Comparison of ENCODE assay signal across 17 cellular contexts in genomic region chr16:85674418-85674755, GRCh38. TPM values are rescaled to one million over a fixed set of nuclear protein-coding genes. Genes with fewer than 3 reads are reported as not detected.
A peak's percentile ranks its signal among the peaks of the same experiment; 100 is the strongest.
DNase-seq lines count a peak whose midpoint lies in the region; ATAC-seq and TF ChIP-seq lines count a peak whose summit lies in the region.
"Had no signal": no experiment of that assay in that cellular context is flagged by ENCODE, and none has a peak within 500 bp of the region (broad histone marks: within the 10 kb centered on the region; RNA-seq: fewer than 3 reads in every experiment).

No MANE protein-coding gene starts in this region.

- DNase-seq in NCI-H1694 treated with DMSO at 0.1 percent for 48 hours (lab: John Stamatoyannopoulos, UW) (peak; percentile 75), NCI-H1694 (lab: John Stamatoyannopoulos, UW) (no peak), IMR-90 (no peak), colonic mucosa (no peak), prostate gland (ENCODE audit: low spot score) (no peak), Kasumi-1 (lab: John Stamatoyannopoulos, UW) (no peak)
- no peak for DNase-seq in activated naive CD4-positive, alpha-beta T cell treated with Interleukin-2 at 50 U/mL for 16 hours
- DNase-seq: 8988T; activated CD8-positive, alpha-beta memory T cell treated with anti-CD3 and anti-CD28 coated beads for 24 hours; activated effector memory CD4-positive, alpha-beta T cell treated with Interleukin-2 at 50 U/mL for 16 hours; effector memory CD4-positive, alpha-beta T cell; Karpas-422; NCI-H146; SW 1271 had no signal

- H3K36me3 ChIP-seq in IMR-90 (ENCODE audit: control insufficient read depth, insufficient read depth, low read length) (peaks cover 38% of the 10 kb centered on the region), colonic mucosa (peaks cover 5% of the 10 kb centered on the region), prostate gland (peaks cover 0 to 9% of the 10 kb centered on the region in 2 donors)
- H3K36me3 ChIP-seq: ovary had no signal

- H3K79me1 ChIP-seq in IMR-90 (ENCODE audit: low read depth in 1 of 2, low read length in 2 of 2) = peaks cover 6 to 14% of the 10 kb centered on the region in 2 experiments; a peak in 3 of 4 replicates

- H3K4me3 ChIP-seq in IMR-90 (ENCODE audit: insufficient read depth, low read depth, low read length) (no peak overlapping the region), colonic mucosa (no peak overlapping the region), prostate gland (no peak overlapping the region)
- H3K4me3 ChIP-seq: ovary had no signal

- H3K18ac ChIP-seq in IMR-90 (ENCODE audit: low read depth, low read length) = no peak overlapping the region

- POLR2A ChIA-PET in IMR-90 (lab: Charles Lee; ENCODE audit: unreplicated experiment) = no interaction called here

- H3K27me3 ChIP-seq in IMR-90 (ENCODE audit: control insufficient read depth, insufficient read depth, low read length) (no peaks in the 10 kb centered on the region), colonic mucosa (no peaks in the 10 kb centered on the region), prostate gland (replicated peaks; ENCODE audit: insufficient read depth) (no peaks in the 10 kb centered on the region)
- H3K27me3 ChIP-seq: brain microvascular endothelial cell, ovary had no signal

- H2BK120ac ChIP-seq in IMR-90 (ENCODE audit: low read depth, low read length) = no peak overlapping the region

- TF ChIP-seq CTCF in IMR-90 (conservative IDR thresholded peaks at IDR 0.05; ENCODE audit: low read depth, low read length) (no peak), colonic mucosa (IDR thresholded peaks at IDR 0.05) (no peak), prostate gland (IDR thresholded peaks at IDR 0.05) (no peak)

- no peak for TF ChIP-seq RAD21 in IMR-90 (IDR thresholded peaks at IDR 0.05; ENCODE audit: low read length)

- CTCF ChIA-PET in IMR-90 (lab: Yijun Ruan, JAX) = no interaction called here

- H3K9me3 ChIP-seq in IMR-90 (ENCODE audit: control insufficient read depth, insufficient read depth, low read length) (no peaks in the 10 kb centered on the region), colonic mucosa (no peaks in the 10 kb centered on the region), prostate gland (no peaks in the 10 kb centered on the region)
- H3K9me3 ChIP-seq: ovary had no signal

- no CpG with 5 or more reads among the region's 4 CpGs for WGBS in IMR-90 (ENCODE audit: extremely low coverage in 2 of 2, insufficient read length in 1 of 2), 2 experiments
- WGBS in prostate gland = 59% methylated on average over 4 of the region's 4 CpGs

- no peak overlapping the region for H2BK5ac ChIP-seq in IMR-90 (ENCODE audit: low read depth, low read length, poor library complexity, severe bottlenecking)

- dilution Hi-C loops in IMR-90 (cut with HindIII; ENCODE audit: low sequenced_read_pairs, unreplicated experiment) = no loop called here

- no peaks in the 10 kb centered on the region for H3K9me1 ChIP-seq in IMR-90 (ENCODE audit: insufficient read depth, low read length)

- no peak overlapping the region for H2AK5ac ChIP-seq in IMR-90 (ENCODE audit: low read depth, low read length)

- no peak overlapping the region for H3K14ac ChIP-seq in IMR-90 (replicated peaks; ENCODE audit: low read depth, low read length)

- H4K91ac ChIP-seq in IMR-90 (ENCODE audit: insufficient read depth, low read depth, low read length) = no peak overlapping the region

- no peak for TF ChIP-seq POLR2A in IMR-90 (IDR thresholded peaks at IDR 0.05; ENCODE audit: low read depth, low read length)
- TF ChIP-seq POLR2A in prostate gland (IDR thresholded peaks at IDR 0.05) = no peak

- H3K4me2 ChIP-seq in IMR-90 (ENCODE audit: low read depth, low read length) = no peak overlapping the region

- H4K5ac ChIP-seq in IMR-90 (ENCODE audit: low read depth, low read length) = no peak overlapping the region

- BruUV-seq in IMR-90 (replicated peaks; lab: Mats Ljungman, UMichigan) = no TSS peak

- no peak overlapping the region for H3K4ac ChIP-seq in IMR-90 (ENCODE audit: low read depth, low read length)

- no peak overlapping the region for H3K27ac ChIP-seq in IMR-90 (ENCODE audit: insufficient read depth, low read length)
- peak overlapping the region; percentile 2 for H3K27ac ChIP-seq in colonic mucosa
- H3K27ac ChIP-seq in prostate gland = peak overlapping the region; percentile 71 to 72
- H3K27ac ChIP-seq: brain microvascular endothelial cell had no signal

- H3K23ac ChIP-seq in IMR-90 (ENCODE audit: low read depth, low read length) = no peak overlapping the region; the same call in 1 of the 2 replicates

- peaks cover 11% of the 10 kb centered on the region for H3K4me1 ChIP-seq in IMR-90 (ENCODE audit: control insufficient read depth, insufficient read depth, low read length)
- H3K4me1 ChIP-seq in colonic mucosa = no peaks in the 10 kb centered on the region
- peaks cover 15% of the 10 kb centered on the region for H3K4me1 ChIP-seq in prostate gland (replicated peaks)

- no peak overlapping the region for H3K56ac ChIP-seq in IMR-90 (ENCODE audit: extremely low read depth, insufficient read depth, low read length)

- in situ Hi-C loops in IMR-90 (cut with MboI; ENCODE audit: low sequenced_read_pairs) = no loop called here

- peak overlapping the region; percentile 40 for H2AFZ ChIP-seq in IMR-90 (replicated peaks; ENCODE audit: low read length, poor library complexity)

- no peak overlapping the region for H4K8ac ChIP-seq in IMR-90 (ENCODE audit: low read depth in 2 of 2, low read length in 2 of 2)

- ATAC-seq in IMR-90 (ENCODE audit: low read depth) = no peak
- ATAC-seq in GM21367 (IDR thresholded peaks at IDR 0.05; ENCODE audit: unreplicated experiment) = no peak

- H2BK15ac ChIP-seq in IMR-90 (ENCODE audit: low read depth, low read length) = no peak overlapping the region

- peaks cover 13% of the 10 kb centered on the region for H4K20me1 ChIP-seq in IMR-90 (ENCODE audit: insufficient read depth, low read length)

- peak overlapping the region; percentile 46 for H2AK9ac ChIP-seq in IMR-90 (replicated peaks; ENCODE audit: low read depth, low read length, poor library complexity)

- intact Hi-C loops in IMR-90 (cut with micrococcal nuclease) = loop anchor here (2.0 kb wide), 2 partner anchors 44 to 342 kb away; no protein-coding TSS in a partner anchor
- intact Hi-C loops in colonic mucosa (cut with DNase I) = no loop called here
- intact Hi-C loops in prostate gland (cut with DNase I) = loop anchor here (5.0 kb wide), 1 partner anchor 43 kb away; no protein-coding TSS in a partner anchor

- no peak overlapping the region for H2BK20ac ChIP-seq in IMR-90 (ENCODE audit: low read depth, low read length)

- H3K9ac ChIP-seq in IMR-90 (ENCODE audit: low read depth, low read length) = no peak overlapping the region
- H3K9ac ChIP-seq in colonic mucosa (ENCODE audit: low read depth in 2 of 2, low read length in 2 of 2) = no peak overlapping the region

TF ChIP-seq in IMR-90, 13 proteins besides CTCF, POLR2A, EP300 and RAD21:
- TF ChIP-seq CHD1 (IDR thresholded peaks at IDR 0.05; ENCODE audit: low read depth, low read length) (no peak), FOS (IDR thresholded peaks at IDR 0.05; ENCODE audit: low read depth, low read length) (no peak), RCOR1 (IDR thresholded peaks at IDR 0.05; ENCODE audit: insufficient replicate concordance, low read length) (no peak), CEBPB (IDR thresholded peaks at IDR 0.05; ENCODE audit: low read depth, low read length) (no peak), NFE2L2 (IDR thresholded peaks at IDR 0.05; ENCODE audit: low read depth, low read length) (no peak), RFX5 (IDR thresholded peaks at IDR 0.05; ENCODE audit: low read depth, low read length) (no peak), MAFK (IDR thresholded peaks at IDR 0.05; ENCODE audit: low read depth, low read length) (no peak), MAZ (IDR thresholded peaks at IDR 0.05; ENCODE audit: borderline replicate concordance, low read depth, low read length) (no peak), BHLHE40 (IDR thresholded peaks at IDR 0.05; ENCODE audit: low read depth, low read length) (no peak)

RNA-seq across cellular contexts. Expression of gene GINS2, which starts 14.4 kb away (rescaled TPM):
- total RNA-seq in IMR-90 (2012; rRNA removed) = 12.8 and 13.4 TPM in 2 replicates
- 11.3 and 12.0 TPM in 2 replicates for polyA plus RNA-seq in IMR-90 (2012; rRNA removed)
- polyA plus RNA-seq in IMR-90 (2012; cell fraction: cytosol; rRNA removed) = 4.0 and 9.5 TPM in 2 replicates
- 1.7 and 3.6 TPM in 2 replicates for polyA plus RNA-seq in IMR-90 (2012; cell fraction: nucleus; rRNA removed; ENCODE audit: low replicate concordance)
- 10 to 100 TPM in 1 of 2 donors, 1 to 10 TPM in 1; 6.1 to 39.9 TPM for total RNA-seq in colonic mucosa
- total RNA-seq in prostate gland = 1 to 10 TPM; 4.5 to 6.2 TPM
